In genomic region chr5:62790348-62790747, GRCh38 we compare ENCODE assay signal across 19 cellular contexts.
DNase-seq lines count a peak whose midpoint lies in the region; ATAC-seq and TF ChIP-seq lines count a peak whose summit lies in the region.
"Had no signal": no experiment of that assay in that cellular context is flagged by ENCODE, and none has a peak within 500 bp of the region (broad histone marks: within the 10 kb centered on the region; RNA-seq: fewer than 3 reads in every experiment).

No MANE protein-coding gene starts in this region.

- no peaks in the 10 kb centered on the region for H3K4me1 ChIP-seq in heart left ventricle
- no peaks in the 10 kb centered on the region for H3K4me1 ChIP-seq in gastroesophageal sphincter
- peaks cover 0 to 7% (median 4%) of the 10 kb centered on the region in 4 donors for H3K4me1 ChIP-seq in upper lobe of left lung
- H3K4me1 ChIP-seq in mucosa of descending colon (ENCODE audit: low read depth) = no peaks in the 10 kb centered on the region
- no peaks in the 10 kb centered on the region for H3K4me1 ChIP-seq in smooth muscle cell (ENCODE audit: low read depth)
- H3K4me1 ChIP-seq: ascending aorta, neural progenitor cell, sigmoid colon, tibial nerve had no signal

- no peaks in the 10 kb centered on the region for H3F3A ChIP-seq in smooth muscle cell (ENCODE audit: low read depth)

- H3K79me2 ChIP-seq in smooth muscle cell (ENCODE audit: low read depth) = no peaks in the 10 kb centered on the region

- H3K27me3 ChIP-seq in heart left ventricle (no peaks in the 10 kb centered on the region), gastroesophageal sphincter (no peaks in the 10 kb centered on the region), upper lobe of left lung (no peaks in the 10 kb centered on the region), smooth muscle cell (ENCODE audit: low read depth) (no peaks in the 10 kb centered on the region)
- H3K27me3 ChIP-seq: ascending aorta, dorsolateral prefrontal cortex, neural progenitor cell, sigmoid colon, tibial nerve had no signal

- ATAC-seq in Right ventricle myocardium inferior (peak; percentile 46), heart left ventricle (no peak), gastroesophageal sphincter (peak; percentile 43), upper lobe of left lung (ENCODE audit: low FRiP score in 2 of 2) (peak; percentile 34 to 39), mucosa of descending colon (no peak)
- ATAC-seq: activated CD8-positive, alpha-beta T cell treated with anti-CD3 and anti-CD28 coated beads, Interleukin-2, amount 10 ng/mL, durations not matched to agents 7 days and 5 days; stimulated activated effector memory CD8-positive, alpha-beta T cell treated with anti-CD3 and anti-CD28 coated beads, Interleukin-12 subunit alpha, Interleukin-12 subunit beta, amount 100 ng/mL, for 72 hours had no signal

- TF ChIP-seq EP300 in gastroesophageal sphincter (IDR thresholded peaks at IDR 0.05) (no peak), upper lobe of left lung (IDR thresholded peaks at IDR 0.05) (no peak)

- no peaks in the 10 kb centered on the region for H3K9me3 ChIP-seq in heart left ventricle
- no peaks in the 10 kb centered on the region for H3K9me3 ChIP-seq in gastroesophageal sphincter
- no peaks in the 10 kb centered on the region for H3K9me3 ChIP-seq in upper lobe of left lung
- no peaks in the 10 kb centered on the region for H3K9me3 ChIP-seq in mucosa of descending colon
- no peaks in the 10 kb centered on the region for H3K9me3 ChIP-seq in smooth muscle cell (replicated peaks; ENCODE audit: low read depth)
- H3K9me3 ChIP-seq: ascending aorta, sigmoid colon, tibial nerve had no signal

- intact Hi-C loops in Right ventricle myocardium inferior (cut with DNase I) = no loop called here
- intact Hi-C loops in heart left ventricle (cut with DNase I) = no loop called here
- intact Hi-C loops in mucosa of descending colon (cut with DNase I, micrococcal nuclease) = no loop called here

- H3K36me3 ChIP-seq in heart left ventricle (no peaks in the 10 kb centered on the region), gastroesophageal sphincter (no peaks in the 10 kb centered on the region), upper lobe of left lung (no peaks in the 10 kb centered on the region), mucosa of descending colon (ENCODE audit: low read depth) (no peaks in the 10 kb centered on the region), smooth muscle cell (ENCODE audit: low read depth) (no peaks in the 10 kb centered on the region)
- H3K36me3 ChIP-seq: ascending aorta, neural progenitor cell, sigmoid colon, tibial nerve had no signal

- TF ChIP-seq CTCF in heart left ventricle (IDR thresholded peaks at IDR 0.05) = no peak
- TF ChIP-seq CTCF in gastroesophageal sphincter (IDR thresholded peaks at IDR 0.05) = no peak
- no peak for TF ChIP-seq CTCF in upper lobe of left lung (IDR thresholded peaks at IDR 0.05)
- TF ChIP-seq CTCF in mucosa of descending colon (IDR thresholded peaks at IDR 0.05) = no peak
- TF ChIP-seq CTCF in smooth muscle cell (IDR thresholded peaks at IDR 0.05; ENCODE audit: borderline replicate concordance, insufficient read depth, poor library complexity, severe bottlenecking) = no peak

- no peak overlapping the region for H3K27ac ChIP-seq in heart left ventricle
- H3K27ac ChIP-seq in gastroesophageal sphincter = no peak overlapping the region
- H3K27ac ChIP-seq in upper lobe of left lung = no peak overlapping the region
- H3K27ac ChIP-seq in smooth muscle cell (ENCODE audit: low read depth) = no peak overlapping the region
- H3K27ac ChIP-seq: ascending aorta, dorsolateral prefrontal cortex, HL-60, neural progenitor cell, sigmoid colon, SK-N-MC, tibial nerve had no signal

- no peak overlapping the region for H3K4me2 ChIP-seq in smooth muscle cell
- H3K4me2 ChIP-seq: neural progenitor cell had no signal

- H3K9ac ChIP-seq in smooth muscle cell (ENCODE audit: low read depth) = no peak overlapping the region
- H3K9ac ChIP-seq: neural progenitor cell had no signal

- DNase-seq in Right ventricle myocardium inferior (ENCODE audit: missing footprints) (no peak), heart left ventricle (no peak), NCI-H774 (lab: John Stamatoyannopoulos, UW) (peak; percentile 56), upper lobe of left lung (peak in 1 of 2 donors; percentile 59), activated gamma-delta T cell (lab: John Stamatoyannopoulos, UW) (no peak), mucosa of descending colon (no peak), smooth muscle cell (lab: John Stamatoyannopoulos, UW; ENCODE audit: unreplicated experiment) (no peak)
- DNase-seq: activated CD8-positive, alpha-beta T cell treated with anti-CD3 and anti-CD28 coated beads, Interleukin-2, amount 10 ng/mL, durations not matched to agents 7 days and 5 days; activated effector memory CD4-positive, alpha-beta T cell treated with Interleukin-2 at 50 U/mL for 16 hours; dorsolateral prefrontal cortex; NCI-H2107; sigmoid colon had no signal

- H2AFZ ChIP-seq in smooth muscle cell (ENCODE audit: low read depth) = no peak overlapping the region
- H2AFZ ChIP-seq: neural progenitor cell had no signal

- no peaks in the 10 kb centered on the region for H4K20me1 ChIP-seq in smooth muscle cell (ENCODE audit: low read depth)

- no peak overlapping the region for H3K4me3 ChIP-seq in heart left ventricle
- H3K4me3 ChIP-seq in gastroesophageal sphincter = no peak overlapping the region
- H3K4me3 ChIP-seq in upper lobe of left lung = no peak overlapping the region
- no peak overlapping the region for H3K4me3 ChIP-seq in mucosa of descending colon
- H3K4me3 ChIP-seq in smooth muscle cell = no peak overlapping the region
- H3K4me3 ChIP-seq: ascending aorta, dorsolateral prefrontal cortex, neural progenitor cell, sigmoid colon, SK-N-MC, tibial nerve had no signal

- WGBS in heart left ventricle, 4 donors = 25 to 55% (median 45%) methylated on average over 1 of the region's 1 CpG
- WGBS in gastroesophageal sphincter (ENCODE audit: low coverage in 1 of 2), 2 donors = 21% methylated on average over 1 of the region's 1 CpG; no CpG with 5 or more reads in 1 of the 2 donors
- WGBS in upper lobe of left lung, 2 donors = 8 to 31% methylated on average over 1 of the region's 1 CpG
- WGBS in smooth muscle cell (ENCODE audit: low lambda C conversion rate) = 57% methylated on average over 1 of the region's 1 CpG

- no peak for TF ChIP-seq POLR2A in heart left ventricle (IDR thresholded peaks at IDR 0.05)
- no peak for TF ChIP-seq POLR2A in gastroesophageal sphincter (IDR thresholded peaks at IDR 0.05)
- TF ChIP-seq POLR2A in upper lobe of left lung (IDR thresholded peaks at IDR 0.05) = no peak

Comparison
In these comparisons a context has a peak if more than half of its experiments do, and no peak if none do; other contexts are left out.
1. ATAC-seq: peak in Right ventricle myocardium inferior (single experiment), gastroesophageal sphincter (single experiment) and upper lobe of left lung (2 of 2); none in heart left ventricle (0 of 4) and mucosa of descending colon (single experiment).